In genomic region chr1:177256153-177256814, GRCh38 we compare ENCODE assay signal across 9 cellular contexts.
DNase-seq lines count a peak whose midpoint lies in the region; ATAC-seq, FAIRE-seq and TF ChIP-seq lines count a peak whose summit lies in the region.
"Had no signal": no experiment of that assay in that cellular context is flagged by ENCODE, and none has a peak within 500 bp of the region (broad histone marks: within the 10 kb centered on the region; RNA-seq: fewer than 3 reads in every experiment).

No MANE protein-coding gene starts in this region.

- H3K9me3 ChIP-seq in fibroblast of lung (ENCODE audit: control insufficient read depth, insufficient read depth, low read depth, low read length): no peaks in the 10 kb centered on the region
- no peaks in the 10 kb centered on the region for H3K9me3 ChIP-seq in neuronal stem cell (replicated peaks in 1 of 2; ENCODE audit: control insufficient read depth in 2 of 2, insufficient read depth in 1 of 2, low read depth in 1 of 2, low read length in 2 of 2)

- H3K36me3 ChIP-seq in fibroblast of lung (ENCODE audit: control insufficient read depth, insufficient read depth, low read length) (no peaks in the 10 kb centered on the region), neuronal stem cell (replicated peaks in 1 of 2; ENCODE audit: control insufficient read depth in 2 of 2, insufficient read depth in 2 of 2, low read length in 2 of 2) (no peaks in the 10 kb centered on the region)

- no peak overlapping the region for H3K4me3 ChIP-seq in fibroblast of lung (replicated peaks in 1 of 4; ENCODE audit: control extremely low read depth in 1 of 4, insufficient read depth in 1 of 4, low read depth in 3 of 4, low read length in 4 of 4)
- H3K4me3 ChIP-seq in neuronal stem cell (ENCODE audit: low read length in 2 of 2): no peak overlapping the region

- H3K14ac ChIP-seq in neuronal stem cell (ENCODE audit: low read length): no peak overlapping the region

- no peaks in the 10 kb centered on the region for H3K79me2 ChIP-seq in fibroblast of lung (ENCODE audit: control insufficient read depth, insufficient read depth, low read length)

- no peak overlapping the region for H2AK5ac ChIP-seq in neuronal stem cell (ENCODE audit: low read depth, low read length)

- H3K23ac ChIP-seq in neuronal stem cell (ENCODE audit: low read depth, low read length, poor library complexity): no peak overlapping the region

- peak; percentile 75 for FAIRE-seq in RCC 7860 (lab: Jason Lieb, UNC)

- H3K27me3 ChIP-seq in fibroblast of lung (ENCODE audit: control insufficient read depth, insufficient read depth, low read length) (no peaks in the 10 kb centered on the region), neuronal stem cell (ENCODE audit: control insufficient read depth in 3 of 3, insufficient read depth in 3 of 3, low read depth in 1 of 3, low read length in 3 of 3) (no peaks in the 10 kb centered on the region)

- no peak overlapping the region for H3K27ac ChIP-seq in fibroblast of lung (ENCODE audit: insufficient read depth, low read length)
- no peak overlapping the region for H3K27ac ChIP-seq in neuronal stem cell (replicated peaks; ENCODE audit: low read length)

- no CpG with 5 or more reads among the region's 16 CpGs for WGBS in neuronal stem cell (ENCODE audit: extremely low coverage in 2 of 2, insufficient read length in 2 of 2, insufficient replicate concordance in 1 of 2), 2 donors

- H3K79me1 ChIP-seq in neuronal stem cell (ENCODE audit: low read depth, low read length): no peaks in the 10 kb centered on the region

- H4K20me1 ChIP-seq in fibroblast of lung (ENCODE audit: control insufficient read depth, extremely low read depth, insufficient read depth, low read length): no peaks in the 10 kb centered on the region

- peak; percentile 63 to 77 for TF ChIP-seq CTCF in fibroblast of lung (conservative IDR thresholded peaks at IDR 0.05 in 1 of 2, IDR thresholded peaks at IDR 0.05 in 1 of 2; ENCODE audit: low read depth in 1 of 2, low read length in 2 of 2)

- no peak overlapping the region for H3K9ac ChIP-seq in fibroblast of lung (ENCODE audit: insufficient read depth, low read length)
- no peak overlapping the region for H3K9ac ChIP-seq in neuronal stem cell (ENCODE audit: low read depth, low read length, poor library complexity)

- no peak overlapping the region for H3K18ac ChIP-seq in neuronal stem cell (ENCODE audit: low read length)

- H2BK15ac ChIP-seq in neuronal stem cell (ENCODE audit: low read length): no peak overlapping the region

- no peak overlapping the region for H4K8ac ChIP-seq in neuronal stem cell (ENCODE audit: low read depth, low read length)

- H2BK120ac ChIP-seq in neuronal stem cell (ENCODE audit: low read depth, low read length): no peak overlapping the region

- H2BK12ac ChIP-seq in neuronal stem cell (ENCODE audit: low read length): no peak overlapping the region

- peak overlapping the region; percentile 7 for H3K4me2 ChIP-seq in fibroblast of lung (ENCODE audit: extremely low read depth, insufficient read depth, low read length)
- H3K4me2 ChIP-seq in neuronal stem cell (ENCODE audit: insufficient read depth, low read length, poor library complexity, severe bottlenecking): no peak overlapping the region

- DNase-seq in NCI-H2227 (lab: John Stamatoyannopoulos, UW; ENCODE audit: unreplicated experiment): peak; percentile 25
- DNase-seq in NCI-H2227 treated with DMSO at 0.1 percent for 48 hours (lab: John Stamatoyannopoulos, UW): no peak
- peak; percentile 77 for DNase-seq in RCC 7860 (ENCODE audit: low spot score)
- DNase-seq in fibroblast of lung (ENCODE audit: low read depth in 2 of 2): peak; percentile 94 to 99
- DNase-seq in neuronal stem cell (ENCODE audit: low spot score): peak; percentile 31
- DNase-seq: stimulated activated naive B cell treated with anti-CD40 and anti-IgM and Interleukin-4, amounts not matched to agents 10 μg/mL and 1 μg/mL and 100 μg/mL, for 72 hours had no signal

- H3K4me1 ChIP-seq in fibroblast of lung (ENCODE audit: control insufficient read depth, extremely low read depth, insufficient read depth, low read length): peaks cover 4% of the 10 kb centered on the region
- H3K4me1 ChIP-seq in neuronal stem cell (ENCODE audit: control insufficient read depth in 2 of 2, insufficient read depth in 1 of 2, low read depth in 1 of 2, low read length in 2 of 2): peaks cover 0 to 4% of the 10 kb centered on the region in 2 donors

- H3K4ac ChIP-seq in neuronal stem cell (ENCODE audit: low read length): no peak overlapping the region

- no peak overlapping the region for H4K91ac ChIP-seq in neuronal stem cell (ENCODE audit: low read depth, low read length, poor library complexity)

- H2BK5ac ChIP-seq in neuronal stem cell (ENCODE audit: low read length): no peak overlapping the region

- ATAC-seq in HG03354 (IDR thresholded peaks at IDR 0.05; ENCODE audit: poor library complexity, severe bottlenecking, unreplicated experiment): peak; percentile 67
- ATAC-seq in GM19035 (IDR thresholded peaks at IDR 0.05; ENCODE audit: unreplicated experiment): no peak
- no peak for ATAC-seq in HG02840 (IDR thresholded peaks at IDR 0.05; ENCODE audit: low FRiP score, unreplicated experiment)

- H2AFZ ChIP-seq in fibroblast of lung (ENCODE audit: low read length): no peak overlapping the region
- H2AFZ ChIP-seq in neuronal stem cell (ENCODE audit: low read length): no peak overlapping the region
